In the genomic region with DNA sequence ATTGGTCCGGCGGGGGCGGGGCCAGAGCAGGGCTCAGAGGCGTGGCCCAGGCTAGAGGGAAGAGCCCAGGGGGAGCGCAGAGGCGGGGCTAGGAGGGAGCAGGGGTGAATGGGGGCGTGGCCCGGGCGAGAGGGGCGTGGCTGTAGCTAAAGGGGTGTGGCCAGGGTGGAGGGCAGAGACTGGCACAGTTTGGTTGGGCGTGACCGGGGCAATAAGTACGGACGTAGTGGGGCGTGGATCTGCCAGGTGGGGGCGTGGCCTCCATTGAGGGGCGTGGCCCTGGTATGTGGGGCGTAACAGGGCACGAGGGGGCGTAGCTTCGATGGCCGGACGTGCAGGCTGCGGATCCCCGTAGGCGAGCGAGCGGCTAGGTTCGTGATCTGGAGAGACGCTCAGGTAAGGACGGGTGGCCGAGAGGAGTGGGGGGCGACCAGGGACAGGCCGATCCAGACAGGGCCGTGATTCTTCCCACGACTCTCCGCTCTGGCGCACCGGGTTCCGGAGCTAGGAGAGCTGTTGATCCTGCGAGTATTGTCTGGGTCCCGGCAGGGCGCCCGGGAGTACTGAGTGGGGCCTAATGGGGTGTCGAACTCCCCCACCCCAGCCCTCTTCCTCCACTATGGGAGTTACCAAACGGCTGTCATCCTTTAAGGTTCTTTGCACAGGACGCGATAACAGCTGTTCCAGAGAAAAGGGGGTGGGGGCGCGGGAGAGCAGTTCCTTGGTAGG, we compare ENCODE assay signal across 8 cellular contexts. TPM values are rescaled to one million over a fixed set of nuclear protein-coding genes. Genes with fewer than 3 reads are reported as not detected.
DNase-seq lines count a peak whose midpoint lies in the region; ATAC-seq and TF ChIP-seq lines count a peak whose summit lies in the region.

A gene with protein sequence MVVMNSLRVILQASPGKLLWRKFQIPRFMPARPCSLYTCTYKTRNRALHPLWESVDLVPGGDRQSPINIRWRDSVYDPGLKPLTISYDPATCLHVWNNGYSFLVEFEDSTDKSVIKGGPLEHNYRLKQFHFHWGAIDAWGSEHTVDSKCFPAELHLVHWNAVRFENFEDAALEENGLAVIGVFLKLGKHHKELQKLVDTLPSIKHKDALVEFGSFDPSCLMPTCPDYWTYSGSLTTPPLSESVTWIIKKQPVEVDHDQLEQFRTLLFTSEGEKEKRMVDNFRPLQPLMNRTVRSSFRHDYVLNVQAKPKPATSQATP (plus strand): TSS at position 314 of the 729 bp plus-strand sequence. CDS start 11,754 bp downstream, outside the sequence.

- no peak for TF ChIP-seq CTCF in AG10803 (conservative IDR thresholded peaks at IDR 0.05; ENCODE audit: low read length)
- TF ChIP-seq CTCF in nephron progenitor cell (IDR thresholded peaks at IDR 0.05): no peak

- DNase-seq in AG10803 (ENCODE audit: low read depth): peak; percentile 82
- DNase-seq in OCI-M2 (lab: John Stamatoyannopoulos, UW; ENCODE audit: unreplicated experiment): peak; percentile 82
- peak; percentile 77 for DNase-seq in fibroblast of peridontal ligament (ENCODE audit: extremely low read depth)
- peak; percentile 100 for DNase-seq in nephron progenitor cell
- DNase-seq in stimulated activated naive CD8-positive, alpha-beta T cell treated with anti-CD3 and anti-CD28 coated beads, Interleukin-15, Interleukin-2, amounts not matched to agents 100 U/mL and 50 U/mL, for 24 hours: peak; percentile 93

- H3K36me3 Mint-ChIP-seq in activated T-helper 17 cell treated with anti-CD3 and anti-CD28 coated beads, Interleukin-2, amount 50 U/mL, for 72 hours (ENCODE audit: low read depth): peaks cover 17% of the 10 kb centered on the region
- peaks cover 4% of the 10 kb centered on the region for H3K36me3 Mint-ChIP-seq in nephron progenitor cell (ENCODE audit: low read depth)

- H3K27ac Mint-ChIP-seq in activated T-helper 17 cell treated with anti-CD3 and anti-CD28 coated beads, Interleukin-2, amount 50 U/mL, for 72 hours: peak within 1 kb of the TSS; percentile 58
- H3K27ac Mint-ChIP-seq in nephron progenitor cell: no peak within 1 kb of the TSS

- H3K9me3 Mint-ChIP-seq in activated T-helper 17 cell treated with anti-CD3 and anti-CD28 coated beads, Interleukin-2, amount 50 U/mL, for 72 hours: no peaks in the 10 kb centered on the region
- no peaks in the 10 kb centered on the region for H3K9me3 Mint-ChIP-seq in nephron progenitor cell

- peak within 1 kb of the TSS; percentile 73 for H3K4me3 Mint-ChIP-seq in activated T-helper 17 cell treated with anti-CD3 and anti-CD28 coated beads, Interleukin-2, amount 50 U/mL, for 72 hours
- peak within 1 kb of the TSS; percentile 87 for H3K4me3 Mint-ChIP-seq in nephron progenitor cell

- H3K4me3 ChIP-seq in AG10803 (ENCODE audit: low read length): peak within 1 kb of the TSS; percentile 58

- H3K27me3 Mint-ChIP-seq in activated T-helper 17 cell treated with anti-CD3 and anti-CD28 coated beads, Interleukin-2, amount 50 U/mL, for 72 hours: no peaks in the 10 kb centered on the region
- peaks cover 29% of the 10 kb centered on the region for H3K27me3 Mint-ChIP-seq in nephron progenitor cell (ENCODE audit: low read depth, poor library complexity)

- peak; percentile 96 for ATAC-seq in GM19324 (IDR thresholded peaks at IDR 0.05; ENCODE audit: low FRiP score, unreplicated experiment)
- peak; percentile 89 for ATAC-seq in HG03442 (IDR thresholded peaks at IDR 0.05; ENCODE audit: unreplicated experiment)
- ATAC-seq in activated T-helper 17 cell treated with anti-CD3 and anti-CD28 coated beads, Interleukin-2, amount 50 U/mL, for 72 hours (replicated peaks): peak; percentile 95
- ATAC-seq in stimulated activated naive CD8-positive, alpha-beta T cell treated with anti-CD3 and anti-CD28 coated beads, Interleukin-15, Interleukin-2, amounts not matched to agents 100 U/mL and 50 U/mL, for 24 hours: peak; percentile 94

- peaks cover 16% of the 10 kb centered on the region for H3K4me1 Mint-ChIP-seq in activated T-helper 17 cell treated with anti-CD3 and anti-CD28 coated beads, Interleukin-2, amount 50 U/mL, for 72 hours
- peaks cover 22% of the 10 kb centered on the region for H3K4me1 Mint-ChIP-seq in nephron progenitor cell

RNA-seq across cellular contexts. Expression of the gene that starts here (rescaled TPM):
- 10 to 100 TPM; 14.5 to 45.9 TPM for total RNA-seq in activated T-helper 17 cell treated with anti-CD3 and anti-CD28 coated beads, Interleukin-2, amount 50 U/mL, for 72 hours

Comparison
In these comparisons a context has a peak if more than half of its experiments do, and no peak if none do; other contexts are left out.
1. Peak in every context shown above with its lines: DNase-seq, ATAC-seq and H3K4me3 ChIP-seq.